In the genomic region with DNA sequence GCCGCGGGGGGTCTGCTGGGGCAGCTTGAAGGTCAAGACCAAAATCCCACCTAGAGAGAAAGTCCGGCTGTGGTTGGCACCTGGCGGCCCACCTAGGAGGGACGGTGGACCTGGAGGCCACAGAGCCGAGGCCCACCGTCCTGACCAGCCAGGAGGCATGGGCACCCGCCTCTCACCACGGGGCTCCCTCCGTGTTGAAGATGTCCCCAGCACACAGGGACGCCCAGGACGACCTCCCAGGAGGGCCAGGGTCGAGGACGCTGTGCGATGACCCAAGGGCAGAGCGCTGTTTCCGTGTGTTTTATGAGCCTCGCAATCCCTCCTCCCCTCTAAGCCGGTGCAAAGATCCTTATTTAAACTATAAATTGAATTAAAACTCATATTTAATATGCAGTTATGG, we compare ENCODE assay signal across 16 cellular contexts.
DNase-seq lines count a peak whose midpoint lies in the region; ATAC-seq and TF ChIP-seq lines count a peak whose summit lies in the region.
"Had no signal": no experiment of that assay in that cellular context is flagged by ENCODE, and none has a peak within 500 bp of the region (broad histone marks: within the 10 kb centered on the region; RNA-seq: fewer than 3 reads in every experiment).

No MANE protein-coding gene starts in this region.

- no peak for TF ChIP-seq CTCF in endothelial cell (IDR thresholded peaks at IDR 0.05; ENCODE audit: unreplicated experiment)
- TF ChIP-seq CTCF in nephron (IDR thresholded peaks at IDR 0.05; ENCODE audit: unreplicated experiment in 3 of 3), result no peak
- TF ChIP-seq CTCF in osteocyte (IDR thresholded peaks at IDR 0.05), result no peak

- H3K4me3 Mint-ChIP-seq in endothelial cell (ENCODE audit: unreplicated experiment) (no peak overlapping the region), nephron (no peak overlapping the region), osteocyte (ENCODE audit: unreplicated experiment) (no peak overlapping the region)
- no peak overlapping the region for H3K4me3 Mint-ChIP-seq in activated CD4-positive, alpha-beta T cell treated with anti-CD3 and anti-CD28 coated beads, Interleukin-2, amount 10 ng/mL, durations not matched to agents 24 days and 14 days
- H3K4me3 Mint-ChIP-seq: CD4-positive, alpha-beta T cell; H9 had no signal

- peak; percentile 47 for DNase-seq in activated effector memory CD4-positive, alpha-beta T cell treated with anti-CD3 and anti-CD28 coated beads, Interleukin-2, amount 50 U/mL, for 16 hours
- no peak for DNase-seq in activated effector memory CD4-positive, alpha-beta T cell treated with Interleukin-2 at 50 U/mL for 16 hours
- no peak for DNase-seq in endothelial cell (ENCODE audit: low spot score)
- DNase-seq in osteocyte (ENCODE audit: extremely low spot score, unreplicated experiment), result no peak
- DNase-seq in SJCRH30, result no peak
- no peak for DNase-seq in activated CD4-positive, alpha-beta T cell treated with anti-CD3 and anti-CD28 coated beads, Interleukin-2, amount 10 ng/mL, durations not matched to agents 24 days and 14 days
- DNase-seq: AML-193; Caco-2; CD4-positive, alpha-beta T cell; GOT3; H9 had no signal

- H3K9me3 ChIP-seq in SJCRH30 (replicated peaks), result no peaks in the 10 kb centered on the region

- no peak for ATAC-seq in GM21737 (IDR thresholded peaks at IDR 0.05; ENCODE audit: unreplicated experiment)
- ATAC-seq: A549 had no signal

- no peaks in the 10 kb centered on the region for H3K36me3 Mint-ChIP-seq in endothelial cell (ENCODE audit: low read depth, unreplicated experiment)
- H3K36me3 Mint-ChIP-seq in nephron (ENCODE audit: low read depth), result peaks cover 10% of the 10 kb centered on the region
- peaks cover 3% of the 10 kb centered on the region for H3K36me3 Mint-ChIP-seq in osteocyte (ENCODE audit: unreplicated experiment)
- H3K36me3 Mint-ChIP-seq in activated CD4-positive, alpha-beta T cell treated with anti-CD3 and anti-CD28 coated beads, Interleukin-2, amount 10 ng/mL, durations not matched to agents 24 days and 14 days (ENCODE audit: low read depth), result peaks cover 6% of the 10 kb centered on the region

- peaks cover 11% of the 10 kb centered on the region for H3K4me1 Mint-ChIP-seq in endothelial cell (ENCODE audit: unreplicated experiment)
- H3K4me1 Mint-ChIP-seq in nephron, result peaks cover 29% of the 10 kb centered on the region
- H3K4me1 Mint-ChIP-seq in osteocyte (ENCODE audit: unreplicated experiment), result peaks cover 42% of the 10 kb centered on the region
- no peaks in the 10 kb centered on the region for H3K4me1 Mint-ChIP-seq in activated CD4-positive, alpha-beta T cell treated with anti-CD3 and anti-CD28 coated beads, Interleukin-2, amount 10 ng/mL, durations not matched to agents 24 days and 14 days

- intact Hi-C loops in activated CD4-positive, alpha-beta T cell treated with anti-CD3 and anti-CD28 coated beads, Interleukin-2, amount 10 ng/mL, durations not matched to agents 24 days and 14 days (cut with micrococcal nuclease), result no loop called here

- no peaks in the 10 kb centered on the region for H3K4me1 ChIP-seq in SJCRH30
- H3K4me1 ChIP-seq: A549, Caco-2 had no signal

- H3K9me3 Mint-ChIP-seq in endothelial cell (ENCODE audit: unreplicated experiment) (no peaks in the 10 kb centered on the region), nephron (peaks cover 5% of the 10 kb centered on the region), osteocyte (ENCODE audit: unreplicated experiment) (no peaks in the 10 kb centered on the region)
- H3K9me3 Mint-ChIP-seq in activated CD4-positive, alpha-beta T cell treated with anti-CD3 and anti-CD28 coated beads, Interleukin-2, amount 10 ng/mL, durations not matched to agents 24 days and 14 days, result peaks cover 16% of the 10 kb centered on the region

- no peaks in the 10 kb centered on the region for H3K27me3 ChIP-seq in SJCRH30

- no peak overlapping the region for H3K27ac ChIP-seq in SJCRH30
- H3K27ac ChIP-seq: 22Rv1, A549, C4-2B had no signal

- H3K4me3 ChIP-seq in SJCRH30, result no peak overlapping the region
- H3K4me3 ChIP-seq: A549 had no signal

- H3K27me3 Mint-ChIP-seq in endothelial cell (ENCODE audit: unreplicated experiment) (peaks cover 13% of the 10 kb centered on the region), nephron (ENCODE audit: low read depth) (peaks cover 44% of the 10 kb centered on the region), osteocyte (ENCODE audit: unreplicated experiment) (no peaks in the 10 kb centered on the region)
- no peaks in the 10 kb centered on the region for H3K27me3 Mint-ChIP-seq in activated CD4-positive, alpha-beta T cell treated with anti-CD3 and anti-CD28 coated beads, Interleukin-2, amount 10 ng/mL, durations not matched to agents 24 days and 14 days
- H3K27me3 Mint-ChIP-seq: CD4-positive, alpha-beta T cell had no signal

- H3K27ac Mint-ChIP-seq in endothelial cell (ENCODE audit: unreplicated experiment), result peak overlapping the region; percentile 83
- peak overlapping the region in 2 of 3 experiments; percentile 16 to 53 for H3K27ac Mint-ChIP-seq in nephron
- H3K27ac Mint-ChIP-seq in osteocyte (ENCODE audit: unreplicated experiment), result peak overlapping the region; percentile 31
- H3K27ac Mint-ChIP-seq in activated CD4-positive, alpha-beta T cell treated with anti-CD3 and anti-CD28 coated beads, Interleukin-2, amount 10 ng/mL, durations not matched to agents 24 days and 14 days, result no peak overlapping the region
- H3K27ac Mint-ChIP-seq: CD4-positive, alpha-beta T cell had no signal

- H3K36me3 ChIP-seq in SJCRH30, result no peaks in the 10 kb centered on the region
